In genomic region chr10:78802866-78803265, GRCh38 we compare ENCODE assay signal across 9 cellular contexts.
DNase-seq lines count a peak whose midpoint lies in the region; ATAC-seq and TF ChIP-seq lines count a peak whose summit lies in the region.
"Had no signal": no experiment of that assay in that cellular context is flagged by ENCODE, and none has a peak within 500 bp of the region (broad histone marks: within the 10 kb centered on the region; RNA-seq: fewer than 3 reads in every experiment).

No MANE protein-coding gene starts in this region.

- no peaks in the 10 kb centered on the region for H3K9me3 ChIP-seq in osteoblast (ENCODE audit: low read depth, low read length)

- no peak overlapping the region for H2AFZ ChIP-seq in osteoblast (ENCODE audit: low read length)

- H3K79me2 ChIP-seq in osteoblast (ENCODE audit: insufficient read depth, low read length): no peaks in the 10 kb centered on the region

- TF ChIP-seq CTCF in AG09319 (IDR thresholded peaks at IDR 0.05; ENCODE audit: low read depth, low read length) (no peak), fibroblast of mammary gland (conservative IDR thresholded peaks at IDR 0.05; ENCODE audit: control insufficient read depth, insufficient read depth, low read depth, low read length) (no peak), osteoblast (IDR thresholded peaks at IDR 0.05; ENCODE audit: extremely low read depth, low read depth, low read length) (no peak)

- DNase-seq in AG09319 (ENCODE audit: extremely low read depth, low read depth): peak; percentile 44
- DNase-seq in NCI-H524 treated with DMSO at 0.1 percent for 48 hours (lab: John Stamatoyannopoulos, UW): peak; percentile 50
- peak; percentile 83 for DNase-seq in fibroblast of mammary gland (ENCODE audit: low read depth)
- DNase-seq in osteoblast (ENCODE audit: insufficient read length, low spot score, missing footprints): peak; percentile 88
- no peak for DNase-seq in GM19240 (ENCODE audit: insufficient read length, low spot score)
- DNase-seq in NCI-H146 treated with DMSO at 0.1 percent for 48 hours (lab: John Stamatoyannopoulos, UW; ENCODE audit: unreplicated experiment): no peak
- DNase-seq: activated naive CD4-positive, alpha-beta T cell had no signal

- H3K4me2 ChIP-seq in osteoblast (ENCODE audit: insufficient read depth, low read length): no peak overlapping the region

- H3K4me3 ChIP-seq in fibroblast of mammary gland (ENCODE audit: control insufficient read depth, low read depth, low read length) (no peak overlapping the region), osteoblast (ENCODE audit: insufficient read depth, low read length) (no peak overlapping the region)

- H3K27ac ChIP-seq in osteoblast (ENCODE audit: low read depth, low read length): no peak overlapping the region

- peaks cover 15% of the 10 kb centered on the region for H3K4me1 ChIP-seq in osteoblast (ENCODE audit: insufficient read depth, low read length)

- no peaks in the 10 kb centered on the region for H3K36me3 ChIP-seq in osteoblast (ENCODE audit: insufficient read depth, low read length)

- ATAC-seq in HG02852 (IDR thresholded peaks at IDR 0.05; ENCODE audit: unreplicated experiment) (no peak), GM18502 (IDR thresholded peaks at IDR 0.05; ENCODE audit: poor library complexity, unreplicated experiment) (no peak)

- no peaks in the 10 kb centered on the region for H4K20me1 ChIP-seq in osteoblast (ENCODE audit: insufficient read depth, low read length)

- H3K27me3 ChIP-seq in osteoblast (ENCODE audit: insufficient read depth, low read length): peaks cover 41% of the 10 kb centered on the region

Comparison
In these comparisons a context has a peak if more than half of its experiments do, and no peak if none do; other contexts are left out.
1. DNase-seq: peak in AG09319 (single experiment), NCI-H524 treated with DMSO at 0.1 percent for 48 hours (single experiment), fibroblast of mammary gland (single experiment) and osteoblast (single experiment); none in GM19240 (single experiment) and NCI-H146 treated with DMSO at 0.1 percent for 48 hours (single experiment).